ENCODE assay signal across 10 cellular contexts in the genomic region with DNA sequence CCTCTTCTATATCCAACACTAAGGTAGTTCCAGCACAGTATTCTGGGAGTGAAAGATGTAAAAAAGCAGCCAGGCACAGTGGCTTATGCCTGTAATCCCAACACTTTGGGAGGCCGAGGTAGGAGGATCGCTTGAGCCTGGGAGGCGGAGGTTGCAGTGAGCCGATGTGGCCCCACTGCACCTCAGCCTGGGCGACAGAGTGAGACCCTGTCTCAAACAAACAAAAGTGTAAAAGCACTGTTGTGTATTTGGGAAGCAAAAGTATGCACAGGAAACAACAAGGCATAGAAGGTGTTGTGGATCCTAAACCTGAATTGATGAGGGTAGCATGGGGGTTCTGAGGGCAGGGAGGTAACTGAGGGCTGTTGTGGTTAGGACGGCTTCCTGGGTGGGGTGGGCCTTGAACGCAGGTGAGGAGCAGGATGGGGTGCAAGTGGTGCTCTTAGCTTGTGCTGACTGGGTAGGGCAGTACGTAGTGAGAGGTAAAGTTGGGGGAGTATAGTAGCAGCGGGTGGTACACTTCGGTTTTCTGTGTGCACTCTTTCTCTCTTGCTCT.
DNase-seq lines count a peak whose midpoint lies in the region; ATAC-seq and TF ChIP-seq lines count a peak whose summit lies in the region.
"Had no signal": no experiment of that assay in that cellular context is flagged by ENCODE, and none has a peak within 500 bp of the region (broad histone marks: within the 10 kb centered on the region; RNA-seq: fewer than 3 reads in every experiment).

No MANE protein-coding gene starts in this region.

- no peak for ATAC-seq in stimulated activated naive CD8-positive, alpha-beta T cell treated with anti-CD3 and anti-CD28 coated beads, Interleukin-15, Interleukin-2, amounts not matched to agents 100 U/mL and 50 U/mL, for 24 hours
- ATAC-seq in lung (ENCODE audit: insufficient read depth, low FRiP score) (no peak), HG03521 (IDR thresholded peaks at IDR 0.05; ENCODE audit: unreplicated experiment) (no peak)

- peaks cover 3% of the 10 kb centered on the region for H3K36me3 Mint-ChIP-seq in stimulated activated naive CD8-positive, alpha-beta T cell treated with anti-CD3 and anti-CD28 coated beads, Interleukin-15, Interleukin-2, amounts not matched to agents 100 ng/mL and 50 ng/mL, for 24 hours (ENCODE audit: low read depth)
- H3K36me3 Mint-ChIP-seq in activated T-helper 2 cell treated with anti-CD3 and anti-CD28 coated beads, Interferon-gamma antibody, Interleukin-2, Interleukin-4, amounts not matched to agents 10 μg/mL and 5 μg/mL and 100 μg/mL, durations not matched to agents 14 hours and 24 hours and 36 hours (ENCODE audit: low read depth), result peaks cover 4% of the 10 kb centered on the region
- H3K36me3 Mint-ChIP-seq in HFFc6 (ENCODE audit: low read depth), result no peaks in the 10 kb centered on the region

- no peak for DNase-seq in stimulated activated naive CD8-positive, alpha-beta T cell treated with anti-CD3 and anti-CD28 coated beads, Interleukin-15, Interleukin-2, amounts not matched to agents 100 U/mL and 50 U/mL, for 24 hours
- DNase-seq in activated T-helper 2 cell treated with anti-CD3 and anti-CD28 coated beads, Interferon-gamma antibody, Interleukin-2, Interleukin-4, amounts not matched to agents 10 μg/mL and 5 μg/mL and 100 μg/mL, durations not matched to agents 14 hours and 24 hours and 36 hours (ENCODE audit: low spot score), result peak; percentile 37
- DNase-seq in lung (ENCODE audit: low spot score), result no peak
- DNase-seq in HCEC 1CT, result no peak
- DNase-seq in HK-2 (ENCODE audit: unreplicated experiment), result no peak
- DNase-seq in HFFc6, result no peak
- DNase-seq: NCI-H1436 treated with DMSO at 0.1 percent for 48 hours had no signal

- peaks cover 97% of the 10 kb centered on the region for H3K4me1 Mint-ChIP-seq in stimulated activated naive CD8-positive, alpha-beta T cell treated with anti-CD3 and anti-CD28 coated beads, Interleukin-15, Interleukin-2, amounts not matched to agents 100 ng/mL and 50 ng/mL, for 24 hours (ENCODE audit: low read depth)
- H3K4me1 Mint-ChIP-seq in activated T-helper 2 cell treated with anti-CD3 and anti-CD28 coated beads, Interferon-gamma antibody, Interleukin-2, Interleukin-4, amounts not matched to agents 10 μg/mL and 5 μg/mL and 100 μg/mL, durations not matched to agents 14 hours and 24 hours and 36 hours (ENCODE audit: low read depth), result peaks cover 75% of the 10 kb centered on the region
- peaks cover 46% of the 10 kb centered on the region for H3K4me1 Mint-ChIP-seq in HFFc6 (ENCODE audit: low read depth)

- H3K9me3 Mint-ChIP-seq in stimulated activated naive CD8-positive, alpha-beta T cell treated with anti-CD3 and anti-CD28 coated beads, Interleukin-15, Interleukin-2, amounts not matched to agents 100 ng/mL and 50 ng/mL, for 24 hours, result no peaks in the 10 kb centered on the region
- H3K9me3 Mint-ChIP-seq in activated T-helper 2 cell treated with anti-CD3 and anti-CD28 coated beads, Interferon-gamma antibody, Interleukin-2, Interleukin-4, amounts not matched to agents 10 μg/mL and 5 μg/mL and 100 μg/mL, durations not matched to agents 14 hours and 24 hours and 36 hours, result no peaks in the 10 kb centered on the region
- no peaks in the 10 kb centered on the region for H3K9me3 Mint-ChIP-seq in HFFc6
- H3K9me3 Mint-ChIP-seq: neural crest cell had no signal

- no peaks in the 10 kb centered on the region for H3K27me3 ChIP-seq in lung (ENCODE audit: control insufficient read depth, insufficient read depth)

- peak overlapping the region; percentile 58 to 68 for H3K27ac ChIP-seq in lung (ENCODE audit: low read depth in 1 of 2, low read length in 1 of 2)

- peak overlapping the region; percentile 96 for H3K27ac Mint-ChIP-seq in stimulated activated naive CD8-positive, alpha-beta T cell treated with anti-CD3 and anti-CD28 coated beads, Interleukin-15, Interleukin-2, amounts not matched to agents 100 ng/mL and 50 ng/mL, for 24 hours
- peak overlapping the region; percentile 67 for H3K27ac Mint-ChIP-seq in activated T-helper 2 cell treated with anti-CD3 and anti-CD28 coated beads, Interferon-gamma antibody, Interleukin-2, Interleukin-4, amounts not matched to agents 10 μg/mL and 5 μg/mL and 100 μg/mL, durations not matched to agents 14 hours and 24 hours and 36 hours
- no peak overlapping the region for H3K27ac Mint-ChIP-seq in HFFc6

- H3K4me3 ChIP-seq in lung, result no peak overlapping the region

- no peaks in the 10 kb centered on the region for H3K27me3 Mint-ChIP-seq in stimulated activated naive CD8-positive, alpha-beta T cell treated with anti-CD3 and anti-CD28 coated beads, Interleukin-15, Interleukin-2, amounts not matched to agents 100 ng/mL and 50 ng/mL, for 24 hours
- H3K27me3 Mint-ChIP-seq in activated T-helper 2 cell treated with anti-CD3 and anti-CD28 coated beads, Interferon-gamma antibody, Interleukin-2, Interleukin-4, amounts not matched to agents 10 μg/mL and 5 μg/mL and 100 μg/mL, durations not matched to agents 14 hours and 24 hours and 36 hours (ENCODE audit: low read depth), result no peaks in the 10 kb centered on the region
- H3K27me3 Mint-ChIP-seq in HFFc6 (ENCODE audit: insufficient read depth), result no peaks in the 10 kb centered on the region

- no peaks in the 10 kb centered on the region for H3K36me3 ChIP-seq in lung (ENCODE audit: control insufficient read depth in 2 of 2, insufficient read depth in 2 of 2, low read length in 2 of 2)

- intact Hi-C loops in activated T-helper 2 cell treated with anti-CD3 and anti-CD28 coated beads, Interferon-gamma antibody, Interleukin-2, Interleukin-4, amounts not matched to agents 10 μg/mL and 5 μg/mL and 100 μg/mL, durations not matched to agents 14 hours and 24 hours and 36 hours (cut with micrococcal nuclease), result no loop called here

- peaks cover 40 to 55% of the 10 kb centered on the region in 2 donors for H3K4me1 ChIP-seq in lung (ENCODE audit: control insufficient read depth in 2 of 2, insufficient read depth in 2 of 2, low read length in 2 of 2)

- peak overlapping the region; percentile 33 for H3K4me3 Mint-ChIP-seq in stimulated activated naive CD8-positive, alpha-beta T cell treated with anti-CD3 and anti-CD28 coated beads, Interleukin-15, Interleukin-2, amounts not matched to agents 100 ng/mL and 50 ng/mL, for 24 hours
- peak overlapping the region; percentile 41 for H3K4me3 Mint-ChIP-seq in activated T-helper 2 cell treated with anti-CD3 and anti-CD28 coated beads, Interferon-gamma antibody, Interleukin-2, Interleukin-4, amounts not matched to agents 10 μg/mL and 5 μg/mL and 100 μg/mL, durations not matched to agents 14 hours and 24 hours and 36 hours (ENCODE audit: low read depth)
- H3K4me3 Mint-ChIP-seq in HFFc6, result no peak overlapping the region
- H3K4me3 Mint-ChIP-seq: neural crest cell had no signal

- TF ChIP-seq CTCF in lung (IDR thresholded peaks at IDR 0.05; ENCODE audit: control extremely low read depth, extremely low read depth), result no peak
- no peak for TF ChIP-seq CTCF in HFFc6 (IDR thresholded peaks at IDR 0.05)

- WGBS in lung, 2 donors, result 84 to 85% methylated on average over 10 of the region's 10 CpGs

- no peaks in the 10 kb centered on the region for H3K9me3 ChIP-seq in lung (ENCODE audit: control insufficient read depth in 2 of 2, insufficient read depth in 1 of 2, low read length in 1 of 2)
